1 cellular context compared by ENCODE assay signal in genomic region chr19:6362024-6362344, GRCh38.
A peak's percentile ranks its signal among the peaks of the same experiment; 100 is the strongest.
TF ChIP-seq lines count a peak whose summit lies in the region.

No MANE protein-coding gene starts in this region.

TF ChIP-seq in GM12878, 131 proteins besides CTCF, POLR2A, EP300 and RAD21:
- TF ChIP-seq IRF5 (IDR thresholded peaks at IDR 0.05; ENCODE audit: borderline replicate concordance) = no peak
- no peak for TF ChIP-seq RCOR1 (conservative IDR thresholded peaks at IDR 0.05; ENCODE audit: low read depth, low read length)
- TF ChIP-seq ZBTB11 (CRISPR knock-in tag; IDR thresholded peaks at IDR 0.05) = no peak
- no peak for TF ChIP-seq MTA3 (IDR thresholded peaks at IDR 0.05; ENCODE audit: borderline replicate concordance, low read length)
- TF ChIP-seq NBN (IDR thresholded peaks at IDR 0.05) = 0 out of 2 replicates have a peak, but pooled peaks have one; percentile 35
- TF ChIP-seq ZZZ3 (IDR thresholded peaks at IDR 0.05; ENCODE audit: control insufficient read depth, insufficient read length, low read depth) = no peak
- TF ChIP-seq HDGF (IDR thresholded peaks at IDR 0.05) = peak; percentile 82; the same call in 1 of the 2 replicates
